In genomic region chr3:80556728-80557127, GRCh38 we compare ENCODE assay signal across 16 cellular contexts.
DNase-seq lines count a peak whose midpoint lies in the region; ATAC-seq and TF ChIP-seq lines count a peak whose summit lies in the region.
"Had no signal": no experiment of that assay in that cellular context is flagged by ENCODE, and none has a peak within 500 bp of the region (broad histone marks: within the 10 kb centered on the region; RNA-seq: fewer than 3 reads in every experiment).

No MANE protein-coding gene starts in this region.

- POLR2A ChIA-PET in Caco-2 (lab: Charles Lee), result no interaction called here
- POLR2A ChIA-PET in RWPE1 (lab: Yijun Ruan, JAX; ENCODE audit: low non-redundant PET), result no interaction called here

- no peaks in the 10 kb centered on the region for H3K9me3 ChIP-seq in Caco-2
- H3K9me3 ChIP-seq in GM23248 (ENCODE audit: low read depth), result no peaks in the 10 kb centered on the region
- H3K9me3 ChIP-seq: MG63 had no signal

- no peaks in the 10 kb centered on the region for H4K20me1 ChIP-seq in GM23248 (ENCODE audit: insufficient read depth)

- intact Hi-C loops in Caco-2 (cut with micrococcal nuclease; ENCODE audit: unreplicated experiment), result loop anchor here (1.0 kb wide), 1 partner anchor 62 kb away; no protein-coding TSS in a partner anchor

- peak; percentile 54 for ATAC-seq in foreskin keratinocyte

- no peak for TF ChIP-seq CTCF in Caco-2 (IDR thresholded peaks at IDR 0.05; ENCODE audit: insufficient read depth in 1 of 2, low read depth in 1 of 2, low read length in 1 of 2, severe bottlenecking in 1 of 2, unreplicated experiment in 1 of 2)
- TF ChIP-seq CTCF in RWPE1 (conservative IDR thresholded peaks at IDR 0.05; ENCODE audit: low read depth), result no peak
- TF ChIP-seq CTCF in foreskin keratinocyte (conservative IDR thresholded peaks at IDR 0.05), result no peak
- no peak for TF ChIP-seq CTCF in chondrocyte (IDR thresholded peaks at IDR 0.05)

- no peak overlapping the region for H3K4me2 ChIP-seq in GM23248 (ENCODE audit: unreplicated experiment)

- H3K4me1 ChIP-seq in Caco-2, result no peaks in the 10 kb centered on the region
- no peaks in the 10 kb centered on the region for H3K4me1 ChIP-seq in GM23248 (ENCODE audit: insufficient read depth)
- H3K4me1 ChIP-seq in foreskin keratinocyte, result peaks cover 18% of the 10 kb centered on the region

- no peaks in the 10 kb centered on the region for H3K9me2 ChIP-seq in GM23248 (ENCODE audit: insufficient read depth)

- H3K4me3 Mint-ChIP-seq in Caco-2 (ENCODE audit: unreplicated experiment) (no peak overlapping the region), chondrocyte (ENCODE audit: unreplicated experiment) (no peak overlapping the region)
- H3K4me3 Mint-ChIP-seq: CD4-positive, CD25-positive, alpha-beta regulatory T cell had no signal

- no peaks in the 10 kb centered on the region for H3K36me3 Mint-ChIP-seq in Caco-2 (ENCODE audit: insufficient read depth, unreplicated experiment)
- H3K36me3 Mint-ChIP-seq in chondrocyte (ENCODE audit: low read depth), result peaks cover 2% of the 10 kb centered on the region
- H3K36me3 Mint-ChIP-seq: CD4-positive, CD25-positive, alpha-beta regulatory T cell had no signal

- no peaks in the 10 kb centered on the region for H3K27me3 Mint-ChIP-seq in Caco-2 (ENCODE audit: insufficient read depth, unreplicated experiment)
- peaks cover 2% of the 10 kb centered on the region for H3K27me3 Mint-ChIP-seq in chondrocyte (ENCODE audit: low read depth)
- H3K27me3 Mint-ChIP-seq: CD4-positive, CD25-positive, alpha-beta regulatory T cell had no signal

- no peak overlapping the region for H3K9ac ChIP-seq in GM23248

- no peak overlapping the region for H3K4me3 ChIP-seq in Caco-2 (ENCODE audit: low read depth, low read length)
- H3K4me3 ChIP-seq in GM23248, result no peak overlapping the region
- H3K4me3 ChIP-seq: MG63 had no signal

- no peaks in the 10 kb centered on the region for H3F3A ChIP-seq in GM23248 (ENCODE audit: insufficient read depth)

- H3K27me3 ChIP-seq in Caco-2 (replicated peaks; ENCODE audit: control insufficient read depth, insufficient read depth, low read length) (no peaks in the 10 kb centered on the region), GM23248 (replicated peaks; ENCODE audit: insufficient read depth) (no peaks in the 10 kb centered on the region), foreskin keratinocyte (no peaks in the 10 kb centered on the region)
- H3K27me3 ChIP-seq: MG63 had no signal

- WGBS in GM23248 (ENCODE audit: low coverage in 1 of 2, low lambda C conversion rate in 2 of 2, missing lambda C conversion rate in 2 of 2), 2 experiments, result 31 to 44% methylated on average over 1 of the region's 1 CpG

- CTCF ChIA-PET in Caco-2 (lab: Charles Lee), result interaction anchor here (0.6 kb wide), 1 partner anchor 30 kb away, joined by 3 read pairs; no protein-coding TSS in a partner anchor
- CTCF ChIA-PET in RWPE1 (lab: Yijun Ruan, JAX), result no interaction called here

- H3K79me2 ChIP-seq in GM23248 (ENCODE audit: insufficient read depth), result no peaks in the 10 kb centered on the region

- no peak overlapping the region for H2AFZ ChIP-seq in GM23248

- in situ Hi-C loops in GM23248 (cut with MboI), result no loop called here
- in situ Hi-C loops in G401 (cut with HindIII; ENCODE audit: low sequenced_read_pairs), result no loop called here

- DNase-seq in Caco-2 (peak; percentile 32 to 38), GM23248 (peak; percentile 2), RWPE1 (ENCODE audit: low spot score) (peak; percentile 0), foreskin keratinocyte (peak; percentile 87 to 93), G401 (ENCODE audit: low spot score) (no peak), DMS79 treated with DMSO at 0.1 percent for 48 hours (lab: John Stamatoyannopoulos, UW) (no peak), medulla oblongata (ENCODE audit: extremely low spot score) (no peak), chondrocyte (ENCODE audit: low spot score) (no peak)
- DNase-seq: CD4-positive, CD25-positive, alpha-beta regulatory T cell; GF-D8; IMR-90; Karpas-422; MG63; NCI-H1092; NCI-H187 treated with DMSO at 0.1 percent for 48 hours; Right ventricle myocardium superior had no signal

- no peak overlapping the region for H3K27ac Mint-ChIP-seq in Caco-2 (ENCODE audit: unreplicated experiment)
- no peak overlapping the region for H3K27ac Mint-ChIP-seq in chondrocyte (ENCODE audit: unreplicated experiment)
- H3K27ac Mint-ChIP-seq: CD4-positive, CD25-positive, alpha-beta regulatory T cell had no signal

- H3K27ac ChIP-seq in GM23248 (no peak overlapping the region), RWPE1 (no peak overlapping the region), foreskin keratinocyte (no peak overlapping the region)

- H3K9me3 Mint-ChIP-seq in Caco-2 (ENCODE audit: unreplicated experiment) (no peaks in the 10 kb centered on the region), chondrocyte (ENCODE audit: low read depth) (no peaks in the 10 kb centered on the region)

- H3K36me3 ChIP-seq in Caco-2 (ENCODE audit: control insufficient read depth, insufficient read depth, low read length) (no peaks in the 10 kb centered on the region), GM23248 (ENCODE audit: low read depth) (no peaks in the 10 kb centered on the region)
- H3K36me3 ChIP-seq: MG63 had no signal

- BruUV-seq in Caco-2 (replicated peaks; lab: Mats Ljungman, UMichigan), result no TSS peak

- H3K4me1 Mint-ChIP-seq in Caco-2 (ENCODE audit: low read depth, unreplicated experiment), result peaks cover 11% of the 10 kb centered on the region
- H3K4me1 Mint-ChIP-seq in chondrocyte (ENCODE audit: low read depth), result no peaks in the 10 kb centered on the region
- H3K4me1 Mint-ChIP-seq: CD4-positive, CD25-positive, alpha-beta regulatory T cell had no signal

Comparison
In these comparisons a context has a peak if more than half of its experiments do, and no peak if none do; other contexts are left out.
1. DNase-seq: peak in Caco-2 (2 of 2), GM23248 (single experiment), RWPE1 (single experiment) and foreskin keratinocyte (2 of 2); none in G401 (single experiment), DMS79 treated with DMSO at 0.1 percent for 48 hours (single experiment), medulla oblongata (single experiment) and chondrocyte (single experiment).